ENCODE assay signal across 21 cellular contexts in the genomic region with DNA sequence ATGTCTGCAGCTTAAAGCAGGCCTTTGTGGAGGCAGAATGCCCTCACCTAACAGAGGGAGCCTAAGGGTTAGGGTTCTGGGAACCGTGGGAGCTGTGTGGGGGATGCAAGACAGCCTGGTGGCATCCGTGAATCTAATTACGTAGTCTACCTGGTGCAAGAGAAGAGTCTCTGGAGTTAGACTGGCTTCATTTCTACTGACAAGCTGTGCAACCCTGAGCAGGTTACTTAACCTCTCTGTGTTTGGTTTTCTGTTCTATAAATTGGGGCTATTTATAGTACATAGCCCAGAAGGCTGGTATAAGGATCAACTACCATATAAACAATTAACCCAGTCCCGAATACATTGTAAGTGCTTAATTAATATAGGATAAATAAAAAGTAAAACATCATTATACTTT. TPM values are rescaled to one million over a fixed set of nuclear protein-coding genes. Genes with fewer than 3 reads are reported as not detected.
A peak's percentile ranks its signal among the peaks of the same experiment; 100 is the strongest.
DNase-seq lines count a peak whose midpoint lies in the region; ATAC-seq, FAIRE-seq and TF ChIP-seq lines count a peak whose summit lies in the region.
"Had no signal": no experiment of that assay in that cellular context is flagged by ENCODE, and none has a peak within 500 bp of the region (broad histone marks: within the 10 kb centered on the region; RNA-seq: fewer than 3 reads in every experiment).

No MANE protein-coding gene starts in this region.

- no peak overlapping the region for H2AFZ ChIP-seq in mammary epithelial cell (ENCODE audit: low read depth, low read length)
- H2AFZ ChIP-seq: GM23248 had no signal

- H3K27me3 Mint-ChIP-seq in MCF 10A (ENCODE audit: insufficient read depth, unreplicated experiment): no peaks in the 10 kb centered on the region

- H3K4me1 ChIP-seq in mammary epithelial cell (ENCODE audit: insufficient read depth, low read length) (no peaks in the 10 kb centered on the region), ascending aorta (peaks cover 0 to 14% of the 10 kb centered on the region in 2 donors), esophagus muscularis mucosa (peaks cover 0 to 80% (median 50%) of the 10 kb centered on the region in 4 donors)
- H3K4me1 ChIP-seq: BLaER1 had no signal

- TF ChIP-seq POLR2A in esophagus muscularis mucosa (IDR thresholded peaks at IDR 0.05; ENCODE audit: low read depth) (no peak), GM12892 (IDR thresholded peaks at IDR 0.05; ENCODE audit: low read depth, low read length) (no peak)

- FAIRE-seq in GM12892 (lab: Jason Lieb, UNC): no peak
- FAIRE-seq: GM19239, H54 had no signal

- H3K27ac Mint-ChIP-seq in MCF 10A (ENCODE audit: low read depth, unreplicated experiment): peak overlapping the region; percentile 61
- H3K27ac Mint-ChIP-seq: CD14-positive monocyte; CD4-positive, alpha-beta memory T cell; HFFc6; IgD-negative memory B cell had no signal

- CTCF ChIA-PET in MCF 10A (lab: Yijun Ruan, JAX) (no interaction called here), mammary epithelial cell (lab: Charles Lee; ENCODE audit: low non-redundant PET) (no interaction called here)

- no peak for TF ChIP-seq CTCF in MCF 10A (IDR thresholded peaks at IDR 0.05; ENCODE audit: unreplicated experiment)
- TF ChIP-seq CTCF in mammary epithelial cell (conservative IDR thresholded peaks at IDR 0.05 in 1 of 2, IDR thresholded peaks at IDR 0.05 in 1 of 2; ENCODE audit: extremely low read depth in 1 of 2, insufficient read depth in 1 of 2, low read depth in 1 of 2, low read length in 2 of 2): no peak
- no peak for TF ChIP-seq CTCF in ascending aorta (IDR thresholded peaks at IDR 0.05)
- no peak for TF ChIP-seq CTCF in esophagus muscularis mucosa (IDR thresholded peaks at IDR 0.05)

- 88% methylated on average over 4 of the region's 4 CpGs for WGBS in mammary epithelial cell (ENCODE audit: low coverage, missing lambda C conversion rate)
- 86% methylated on average over 4 of the region's 4 CpGs for WGBS in esophagus muscularis mucosa

- H3K9me3 Mint-ChIP-seq in MCF 10A (ENCODE audit: unreplicated experiment): no peaks in the 10 kb centered on the region
- H3K9me3 Mint-ChIP-seq: CD4-positive, alpha-beta memory T cell; HFFc6 had no signal

- H3K4me3 ChIP-seq in mammary epithelial cell (replicated peaks in 1 of 3; ENCODE audit: insufficient read depth in 1 of 3, low read depth in 2 of 3, low read length in 3 of 3): no peak overlapping the region
- no peak overlapping the region for H3K4me3 ChIP-seq in ascending aorta
- no peak overlapping the region for H3K4me3 ChIP-seq in esophagus muscularis mucosa
- H3K4me3 ChIP-seq: BLaER1, GM23248 had no signal

- no peak overlapping the region for H3K9ac ChIP-seq in mammary epithelial cell (ENCODE audit: insufficient read depth, low read length)
- H3K9ac ChIP-seq: BLaER1, GM23248 had no signal

- in situ Hi-C loops in mammary epithelial cell (cut with MboI; ENCODE audit: low sequenced_read_pairs in 2 of 2): no loop called here

- POLR2A ChIA-PET in MCF 10A (lab: Yijun Ruan, JAX): interaction anchor here (1.0 to 1.2 kb wide), 2 partner anchors 9 to 62 kb away, joined by 4 read pairs; no protein-coding TSS in a partner anchor

- no peak for TF ChIP-seq EP300 in esophagus muscularis mucosa (IDR thresholded peaks at IDR 0.05)

- intact Hi-C loops in MCF 10A (cut with micrococcal nuclease) (no loop called here), mammary epithelial cell (cut with micrococcal nuclease) (no loop called here), ascending aorta (cut with DNase I) (loop anchor here (10.0 kb wide), 1 partner anchor 662 kb away; a partner anchor contains a TSS), esophagus muscularis mucosa (cut with DNase I) (no loop called here)

- BruUV-seq in MCF 10A (replicated peaks; lab: Mats Ljungman, UMichigan) (no TSS peak), mammary epithelial cell (replicated peaks; lab: Mats Ljungman, UMichigan) (no TSS peak)

- H3K4me2 ChIP-seq in mammary epithelial cell (ENCODE audit: insufficient read depth, low read depth, low read length): no peak overlapping the region
- H3K4me2 ChIP-seq: BLaER1 had no signal

- no peaks in the 10 kb centered on the region for H4K20me1 ChIP-seq in mammary epithelial cell (ENCODE audit: insufficient read depth, low read length)
- H4K20me1 ChIP-seq: BLaER1 had no signal

- peaks cover 5% of the 10 kb centered on the region for H3K36me3 Mint-ChIP-seq in MCF 10A (ENCODE audit: insufficient read depth, unreplicated experiment)
- H3K36me3 Mint-ChIP-seq: CD14-positive monocyte; CD4-positive, alpha-beta memory T cell; IgD-negative memory B cell had no signal

- H3K9me3 ChIP-seq in mammary epithelial cell (replicated peaks; ENCODE audit: insufficient read depth, low read length) (no peaks in the 10 kb centered on the region), ascending aorta (no peaks in the 10 kb centered on the region), esophagus muscularis mucosa (no peaks in the 10 kb centered on the region)
- H3K9me3 ChIP-seq: BLaER1 had no signal

- H3K36me3 ChIP-seq in mammary epithelial cell (ENCODE audit: insufficient read depth, low read length) (no peaks in the 10 kb centered on the region), ascending aorta (peaks cover 0 to 7% of the 10 kb centered on the region in 2 donors), esophagus muscularis mucosa (no peaks in the 10 kb centered on the region)
- H3K36me3 ChIP-seq: BLaER1 had no signal

- ATAC-seq in GM18868 (IDR thresholded peaks at IDR 0.05; ENCODE audit: unreplicated experiment): no peak

- no peak for DNase-seq in MCF 10A (ENCODE audit: unreplicated experiment)
- DNase-seq in mammary epithelial cell: no peak
- DNase-seq in ascending aorta (ENCODE audit: low spot score in 2 of 2): no peak
- DNase-seq in esophagus muscularis mucosa (ENCODE audit: extremely low spot score): no peak
- no peak for DNase-seq in GM12892 (ENCODE audit: insufficient read length)
- no peak for DNase-seq in HuH-7.5 (ENCODE audit: low spot score)
- DNase-seq: CD4-positive, alpha-beta memory T cell; DMS153; DMS79 treated with DMSO at 0.1 percent for 48 hours; GF-D8; HCEC 1CT; HFFc6 had no signal

- no peak overlapping the region for H3K4me3 Mint-ChIP-seq in MCF 10A (ENCODE audit: unreplicated experiment)
- H3K4me3 Mint-ChIP-seq: CD4-positive, alpha-beta memory T cell; HFFc6; IgD-negative memory B cell had no signal

- no peaks in the 10 kb centered on the region for H3K27me3 ChIP-seq in mammary epithelial cell (ENCODE audit: insufficient read depth, low read length)
- H3K27me3 ChIP-seq in ascending aorta: no peaks in the 10 kb centered on the region
- H3K27me3 ChIP-seq in esophagus muscularis mucosa: no peaks in the 10 kb centered on the region

- H3K4me1 Mint-ChIP-seq in MCF 10A (ENCODE audit: insufficient read depth, unreplicated experiment): peaks cover 55% of the 10 kb centered on the region
- H3K4me1 Mint-ChIP-seq: CD14-positive monocyte; CD4-positive, alpha-beta memory T cell had no signal

- H3K79me2 ChIP-seq in mammary epithelial cell (ENCODE audit: insufficient read depth, low read length): no peaks in the 10 kb centered on the region

- no peak overlapping the region for H3K27ac ChIP-seq in mammary epithelial cell (ENCODE audit: insufficient read depth, low read depth, low read length)
- peak overlapping the region; percentile 3 to 17 for H3K27ac ChIP-seq in ascending aorta
- peak overlapping the region; percentile 21 to 51 (median 32) for H3K27ac ChIP-seq in esophagus muscularis mucosa (replicated peaks in 1 of 4)
- H3K27ac ChIP-seq: 22Rv1, BLaER1, GM23248, HL-60 had no signal

- dilution Hi-C loops in mammary epithelial cell (cut with HindIII; ENCODE audit: low sequenced_read_pairs): no loop called here

RNA-seq across cellular contexts. Expression of a gene that starts 8.3 kb away (rescaled TPM):
- total RNA-seq in MCF 10A (2022) (2.6 and 4.2 TPM in 2 replicates), mammary epithelial cell (1 to 10 TPM; 6.5 to 9.7 TPM), ascending aorta (2.6 TPM), esophagus muscularis mucosa (10 to 100 TPM; 13.4 to 26.4 (median 15.6) TPM)
- 2.7 TPM for polyA plus RNA-seq in mammary epithelial cell
- 14.6 TPM for polyA minus RNA-seq in mammary epithelial cell
- 1.5 TPM for polyA plus RNA-seq in GM12892 (2012; ENCODE audit: missing spikeins)
- total RNA-seq: CD4-positive, alpha-beta memory T cell had no signal
- polyA plus RNA-seq: CD14-positive monocyte; CD4-positive, alpha-beta memory T cell; IgD-negative memory B cell had no signal
